ENCODE assay signal across 15 cellular contexts in the genomic region with DNA sequence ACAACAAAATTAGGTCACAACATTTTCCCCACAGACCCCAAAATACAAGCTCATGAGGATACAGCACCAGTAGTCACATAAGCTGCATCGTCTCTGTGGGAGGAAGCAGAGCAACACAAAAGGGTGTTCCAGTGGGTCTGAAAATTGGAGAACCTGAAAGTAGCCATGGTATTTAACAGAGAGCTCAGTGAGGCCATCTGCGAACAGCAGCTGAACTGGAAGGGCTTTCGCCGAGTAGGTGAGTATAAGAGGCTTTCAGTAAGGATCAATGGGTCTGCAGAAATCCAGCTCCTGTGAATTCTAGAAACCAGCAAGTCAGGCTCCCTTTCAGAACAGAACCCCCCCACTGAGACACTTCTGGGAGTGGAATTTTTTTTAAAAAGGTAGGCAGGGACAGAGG.
"Had no signal": no experiment of that assay in that cellular context is flagged by ENCODE, and none has a peak within 500 bp of the region (broad histone marks: within the 10 kb centered on the region; RNA-seq: fewer than 3 reads in every experiment).

No MANE protein-coding gene starts in this region.

- H3K4me3 Mint-ChIP-seq: activated naive CD8-positive, alpha-beta T cell treated with anti-CD3 and anti-CD28 coated beads, Interleukin-2, amount 50 U/mL, for 24 hours; natural killer cell; stimulated activated naive CD8-positive, alpha-beta T cell treated with anti-CD3 and anti-CD28 coated beads, Interleukin-15, amount 100 ng/mL, for 72 hours had no signal

- DNase-seq: activated CD4-positive, alpha-beta T cell treated with anti-CD3 and anti-CD28 coated beads for 48 hours; activated naive CD4-positive, alpha-beta T cell treated with Interleukin-2 at 50 U/mL for 16 hours; activated naive CD8-positive, alpha-beta T cell treated with anti-CD3 and anti-CD28 coated beads, Interleukin-2, amount 50 U/mL, for 24 hours; left colon; natural killer cell; stimulated activated CD4-positive, alpha-beta T cell treated with anti-CD3 and anti-CD28 coated beads, Interleukin-12 subunit alpha, Interleukin-12 subunit beta, amount 100 ng/mL, for 4 hours; stimulated activated naive CD8-positive, alpha-beta T cell treated with anti-CD3 and anti-CD28 coated beads, Interleukin-15, amount 100 ng/mL, for 72 hours; T1000; uterus had no signal

- H3K27ac Mint-ChIP-seq: activated naive CD8-positive, alpha-beta T cell treated with anti-CD3 and anti-CD28 coated beads, Interleukin-2, amount 50 U/mL, for 24 hours; natural killer cell had no signal

- H3K9me3 Mint-ChIP-seq: activated naive CD8-positive, alpha-beta T cell treated with anti-CD3 and anti-CD28 coated beads, Interleukin-2, amount 50 U/mL, for 24 hours; natural killer cell; stimulated activated naive CD8-positive, alpha-beta T cell treated with anti-CD3 and anti-CD28 coated beads, Interleukin-15, amount 100 ng/mL, for 72 hours had no signal

- H3K9me3 ChIP-seq: ascending aorta, esophagus muscularis mucosa, thoracic aorta, uterus had no signal

- H3K4me3 ChIP-seq: ascending aorta, esophagus muscularis mucosa, lung, thoracic aorta, uterus had no signal

- H3K27me3 Mint-ChIP-seq: stimulated activated naive CD8-positive, alpha-beta T cell treated with anti-CD3 and anti-CD28 coated beads, Interleukin-15, amount 100 ng/mL, for 72 hours had no signal

- H3K4me1 ChIP-seq: ascending aorta, esophagus muscularis mucosa, uterus had no signal

- H3K36me3 Mint-ChIP-seq: natural killer cell had no signal

- FAIRE-seq: bronchial epithelial cell had no signal

- H3K36me3 ChIP-seq: ascending aorta, esophagus muscularis mucosa, thoracic aorta, uterus had no signal

- H3K4me1 Mint-ChIP-seq: activated naive CD8-positive, alpha-beta T cell treated with anti-CD3 and anti-CD28 coated beads, Interleukin-2, amount 50 U/mL, for 24 hours; natural killer cell; stimulated activated naive CD8-positive, alpha-beta T cell treated with anti-CD3 and anti-CD28 coated beads, Interleukin-15, amount 100 ng/mL, for 72 hours had no signal

- ATAC-seq: activated naive CD8-positive, alpha-beta T cell treated with anti-CD3 and anti-CD28 coated beads, Interleukin-2, amount 50 U/mL, for 24 hours; left colon; natural killer cell; stimulated activated naive CD8-positive, alpha-beta T cell treated with anti-CD3 and anti-CD28 coated beads, Interleukin-15, amount 100 ng/mL, for 72 hours had no signal

- H3K27me3 ChIP-seq: ascending aorta, esophagus muscularis mucosa, uterus had no signal

- H3K27ac ChIP-seq: ascending aorta, esophagus muscularis mucosa, thoracic aorta, uterus, VCaP had no signal
